1 cellular context compared by ENCODE assay signal in genomic region chr10:70315815-70316214, GRCh38.
TF ChIP-seq lines count a peak whose summit lies in the region.

No MANE protein-coding gene starts in this region.

TF ChIP-seq in HepG2, 621 proteins besides CTCF, POLR2A, EP300 and RAD21 (continued from another document):
- TF ChIP-seq HNRNPK (IDR thresholded peaks at IDR 0.05; ENCODE audit: low read depth, low read length, poor library complexity, severe bottlenecking) (no peak), CAMTA2 (CRISPR knock-in tag; IDR thresholded peaks at IDR 0.05; ENCODE audit: borderline replicate concordance) (no peak)
